Comparison of ENCODE assay signal across 23 cellular contexts in genomic region chr9:19564396-19565061, GRCh38.
DNase-seq lines count a peak whose midpoint lies in the region; ATAC-seq, FAIRE-seq and TF ChIP-seq lines count a peak whose summit lies in the region.
"Had no signal": no experiment of that assay in that cellular context is flagged by ENCODE, and none has a peak within 500 bp of the region (broad histone marks: within the 10 kb centered on the region; RNA-seq: fewer than 3 reads in every experiment).

No MANE protein-coding gene starts in this region.

- H3F3A ChIP-seq in PC-3 (ENCODE audit: low read length, unreplicated experiment): no peaks in the 10 kb centered on the region

- POLR2A ChIA-PET in H1 (lab: Charles Lee; ENCODE audit: partially characterized antibody) (no interaction called here), PC-3 (lab: Charles Lee; ENCODE audit: unreplicated experiment) (no interaction called here)

- H2AFZ ChIP-seq in H1 (ENCODE audit: low read length): no peak overlapping the region
- H2AFZ ChIP-seq in PC-3 (ENCODE audit: low read length): no peak overlapping the region
- H2AFZ ChIP-seq: GM23248 had no signal

- H4K91ac ChIP-seq in H1 (replicated peaks; ENCODE audit: insufficient read length, low read length): no peak overlapping the region

- H3K4me1 ChIP-seq in H1 (replicated peaks in 1 of 4; ENCODE audit: control insufficient read depth in 3 of 4, insufficient read depth in 4 of 4, low read length in 3 of 4): no peaks in the 10 kb centered on the region; a peak in 1 of 7 replicates
- H3K4me1 ChIP-seq in PC-3 (ENCODE audit: insufficient read depth, low read length): no peaks in the 10 kb centered on the region
- H3K4me1 ChIP-seq in mesendoderm (ENCODE audit: control insufficient read depth, low read depth, low read length): no peaks in the 10 kb centered on the region
- H3K4me1 ChIP-seq: A549, BE2C, HAP-1 had no signal

- H2BK120ac ChIP-seq in H1 (replicated peaks; ENCODE audit: low read depth, low read length): no peak overlapping the region
- H2BK120ac ChIP-seq in mesendoderm (ENCODE audit: low read depth, low read length): no peak overlapping the region

- no peak for TF ChIP-seq POLR2A in H1 (IDR thresholded peaks at IDR 0.05; ENCODE audit: control extremely low read depth in 1 of 2, low read depth in 2 of 2, low read length in 2 of 2)

- no peaks in the 10 kb centered on the region for H4K20me1 ChIP-seq in H1 (replicated peaks in 1 of 2; ENCODE audit: control insufficient read depth in 1 of 2, insufficient read depth in 2 of 2, low read length in 2 of 2)
- no peaks in the 10 kb centered on the region for H4K20me1 ChIP-seq in PC-3 (ENCODE audit: low read length)
- H4K20me1 ChIP-seq: BLaER1 treated with 17β-estradiol and CSF1 and Interleukin-3, amounts not matched to agents 10 nM and 100 nM had no signal

- no peaks in the 10 kb centered on the region for H3K23me2 ChIP-seq in H1 (ENCODE audit: low read depth, low read length)

- no peaks in the 10 kb centered on the region for H3K27me3 ChIP-seq in H1 (replicated peaks in 1 of 4; ENCODE audit: control insufficient read depth in 3 of 4, extremely low read depth in 1 of 4, insufficient read depth in 3 of 4, low read length in 3 of 4)
- peaks cover 4% of the 10 kb centered on the region; the same call in 1 of the 2 replicates for H3K27me3 ChIP-seq in PC-3 (ENCODE audit: low read length)
- no peaks in the 10 kb centered on the region for H3K27me3 ChIP-seq in mesendoderm (ENCODE audit: insufficient read depth, low read length, poor library complexity)
- H3K27me3 ChIP-seq: BE2C; BLaER1 treated with 17β-estradiol and CSF1 and Interleukin-3, amounts not matched to agents 10 nM and 100 nM had no signal

- no peaks in the 10 kb centered on the region for H3K79me2 ChIP-seq in H1 (ENCODE audit: control insufficient read depth in 1 of 2, insufficient read depth in 2 of 2, low read length in 2 of 2)
- no peaks in the 10 kb centered on the region for H3K79me2 ChIP-seq in PC-3 (ENCODE audit: low read length)
- H3K79me2 ChIP-seq in mesendoderm (ENCODE audit: control insufficient read depth, insufficient read depth, low read length): no peaks in the 10 kb centered on the region

- H4K8ac ChIP-seq in H1 (ENCODE audit: extremely low read depth, insufficient read depth, low read length) (no peak overlapping the region), mesendoderm (ENCODE audit: low read depth, low read length) (no peak overlapping the region)

- H3K9me3 ChIP-seq in SK-N-MC (ENCODE audit: low read depth, low read length) (no peaks in the 10 kb centered on the region), H1 (ENCODE audit: insufficient read depth in 2 of 2, low read depth in 1 of 2, low read length in 1 of 2) (no peaks in the 10 kb centered on the region), PC-3 (ENCODE audit: low read length) (no peaks in the 10 kb centered on the region)
- H3K9me3 ChIP-seq: A549, BE2C, HAP-1 had no signal

- H3K4ac ChIP-seq in H1 (replicated peaks; ENCODE audit: insufficient read length, low read depth, low read length) (peak overlapping the region; percentile 96), mesendoderm (ENCODE audit: low read depth, low read length) (no peak overlapping the region)

- H3K23ac ChIP-seq in H1 (ENCODE audit: insufficient read length) (no peak overlapping the region), mesendoderm (ENCODE audit: low read length) (no peak overlapping the region)

- H3K27ac ChIP-seq in SK-N-MC (peak overlapping the region; percentile 95), caudate nucleus (ENCODE audit: low read depth, low read length) (peak overlapping the region; percentile 76), H1 (ENCODE audit: low read depth, low read length) (no peak overlapping the region), PC-3 (ENCODE audit: low read length) (no peak overlapping the region), mesendoderm (ENCODE audit: low read depth, low read length) (no peak overlapping the region)
- H3K27ac ChIP-seq: A549; BLaER1 treated with 17β-estradiol and CSF1 and Interleukin-3, amounts not matched to agents 10 nM and 100 nM; GM23248 had no signal

- no peak overlapping the region for H2AK5ac ChIP-seq in H1 (ENCODE audit: low read depth, low read length)
- no peak overlapping the region for H2AK5ac ChIP-seq in mesendoderm (ENCODE audit: low read length)

- no peak overlapping the region for H2BK20ac ChIP-seq in H1 (ENCODE audit: low read length)

- ATAC-seq in PC-3: no peak
- ATAC-seq: A549 had no signal

- FAIRE-seq in H1 (lab: Jason Lieb, UNC): no peak
- FAIRE-seq: A549, G401.6, GM12892 had no signal

- no peak for TF ChIP-seq EP300 in H1 (IDR thresholded peaks at IDR 0.05; ENCODE audit: borderline replicate concordance in 1 of 2, low read depth in 2 of 2, low read length in 2 of 2)

- TF ChIP-seq CTCF in H1 (IDR thresholded peaks at IDR 0.05; ENCODE audit: control extremely low read depth in 1 of 3, insufficient read depth in 1 of 3, low read depth in 1 of 3, low read length in 3 of 3) (no peak), PC-3 (conservative IDR thresholded peaks at IDR 0.05; ENCODE audit: low read depth, low read length) (no peak)

- H3K56ac ChIP-seq in H1 (replicated peaks; ENCODE audit: insufficient read length, low read depth, low read length): no peak overlapping the region
- H3K56ac ChIP-seq in mesendoderm (ENCODE audit: low read length): no peak overlapping the region

- H3K79me1 ChIP-seq in H1 (ENCODE audit: low read depth, low read length) (no peaks in the 10 kb centered on the region), mesendoderm (ENCODE audit: low read length) (no peaks in the 10 kb centered on the region)

- BruUV-seq in PC-3 (replicated peaks; lab: Mats Ljungman, UMichigan): no TSS peak

- H3K14ac ChIP-seq in H1 (ENCODE audit: insufficient read length): no peak overlapping the region

- TF ChIP-seq RAD21 in H1 (IDR thresholded peaks at IDR 0.05 in 1 of 2, conservative IDR thresholded peaks at IDR 0.05 in 1 of 2; ENCODE audit: low read depth in 2 of 2, low read length in 2 of 2): no peak

- H3K36me3 ChIP-seq in SK-N-MC (ENCODE audit: insufficient read depth, low read length) (no peaks in the 10 kb centered on the region), H1 (ENCODE audit: control insufficient read depth in 2 of 4, insufficient read depth in 4 of 4, low read length in 3 of 4) (no peaks in the 10 kb centered on the region), PC-3 (ENCODE audit: low read depth, low read length) (no peaks in the 10 kb centered on the region), mesendoderm (ENCODE audit: control insufficient read depth, insufficient read depth, low read length) (no peaks in the 10 kb centered on the region)
- H3K36me3 ChIP-seq: BE2C; BLaER1 treated with 17β-estradiol and CSF1 and Interleukin-3, amounts not matched to agents 10 nM and 100 nM; HAP-1 had no signal

- H2BK5ac ChIP-seq in H1 (ENCODE audit: low read depth, low read length) (no peak overlapping the region), mesendoderm (ENCODE audit: low read length) (no peak overlapping the region)

- H3K4me2 ChIP-seq in H1 (ENCODE audit: insufficient read depth in 1 of 2, low read depth in 2 of 2, low read length in 2 of 2) (no peak overlapping the region), PC-3 (ENCODE audit: low read length) (no peak overlapping the region), mesendoderm (ENCODE audit: low read length) (no peak overlapping the region)
- H3K4me2 ChIP-seq: A549; BLaER1 treated with 17β-estradiol and CSF1 and Interleukin-3, amounts not matched to agents 10 nM and 100 nM had no signal

- DNase-seq in SK-N-MC (ENCODE audit: low read depth, low spot score): no peak
- DNase-seq in caudate nucleus (lab: John Stamatoyannopoulos, UW): peak in 13 of 61 donors; percentile 15 to 83 (median 28)
- no peak for DNase-seq in H1 (ENCODE audit: low read depth in 1 of 2, low spot score in 2 of 2)
- peak; percentile 74 for DNase-seq in putamen (ENCODE audit: low spot score)
- DNase-seq in amygdala (lab: John Stamatoyannopoulos, UW): no peak
- no peak for DNase-seq in PC-3
- DNase-seq in mesendoderm: no peak
- DNase-seq in DMS153 treated with DMSO at 0.1 percent for 48 hours (lab: John Stamatoyannopoulos, UW; ENCODE audit: unreplicated experiment): no peak
- DNase-seq: 8988T; ACHN; AML-193; BE2C; Calu3; CD4-positive, alpha-beta T cell; COR-L47; DND-41; GM23248; HFFc6 had no signal

- no peak overlapping the region for H2BK12ac ChIP-seq in H1 (ENCODE audit: low read depth, low read length)

- CTCF ChIA-PET in H1 (lab: Charles Lee; ENCODE audit: partially characterized antibody): interaction anchor here (0.7 to 2.0 kb wide), 5 partner anchors 12 to 1551 kb away, joined by 3 to 7 read pairs (median 3); no protein-coding TSS in a partner anchor
- CTCF ChIA-PET in PC-3 (lab: Charles Lee): no interaction called here

- H3K18ac ChIP-seq in H1 (ENCODE audit: extremely low read depth, low read length): no peak overlapping the region
- H3K18ac ChIP-seq in mesendoderm (ENCODE audit: low read length): no peak overlapping the region

- H3K4me3 ChIP-seq in SK-N-MC (peak overlapping the region; percentile 51), H1 (ENCODE audit: extremely low read depth in 1 of 4, insufficient read depth in 2 of 4, low read depth in 3 of 4, low read length in 4 of 4) (no peak overlapping the region), PC-3 (ENCODE audit: low read length) (no peak overlapping the region), mesendoderm (ENCODE audit: low read length) (no peak overlapping the region)
- H3K4me3 ChIP-seq: A549; BLaER1 treated with 17β-estradiol and CSF1 and Interleukin-3, amounts not matched to agents 10 nM and 100 nM; GM23248; HAP-1 had no signal

- H4K5ac ChIP-seq in H1 (ENCODE audit: insufficient read length, low read depth, low read length) (no peak overlapping the region), mesendoderm (ENCODE audit: low read length) (no peak overlapping the region)

- H3K9ac ChIP-seq in SK-N-MC (ENCODE audit: insufficient read length) (no peak overlapping the region), H1 (replicated peaks in 1 of 4; ENCODE audit: extremely low read depth in 1 of 4, low read depth in 3 of 4, low read length in 3 of 4) (no peak overlapping the region), PC-3 (ENCODE audit: low read length) (no peak overlapping the region), mesendoderm (ENCODE audit: low read length) (no peak overlapping the region)
- H3K9ac ChIP-seq: BLaER1 treated with 17β-estradiol and CSF1 and Interleukin-3, amounts not matched to agents 10 nM and 100 nM; GM23248 had no signal

- no peaks in the 10 kb centered on the region for H3K9me2 ChIP-seq in PC-3 (replicated peaks; ENCODE audit: low read length)

- 80% methylated on average over 3 of the region's 3 CpGs; no CpG with 5 or more reads in 1 of the 2 experiments for WGBS in H1 (ENCODE audit: extremely low coverage in 1 of 2, insufficient coverage in 1 of 2, insufficient read length in 1 of 2, insufficient replicate concordance in 2 of 2, low coverage in 1 of 2, low lambda C conversion rate in 2 of 2, missing lambda C conversion rate in 1 of 2), 2 experiments
- WGBS in mesendoderm (ENCODE audit: extremely low coverage, insufficient coverage, low lambda C conversion rate): no CpG with 5 or more reads among the region's 3 CpGs

- intact Hi-C loops in PC-3 (cut with micrococcal nuclease): no loop called here

- no peak overlapping the region for H2BK15ac ChIP-seq in H1 (ENCODE audit: low read length)
- H2BK15ac ChIP-seq in mesendoderm (replicated peaks; ENCODE audit: low read depth): no peak overlapping the region

TF ChIP-seq in H1, 55 proteins besides CTCF, POLR2A, EP300 and RAD21 (continues in another document):
- no peak for TF ChIP-seq SP1 (IDR thresholded peaks at IDR 0.05; ENCODE audit: low read depth, low read length)

Comparison
In these comparisons a context has a peak if more than half of its experiments do, and no peak if none do; other contexts are left out.
1. H3K27ac ChIP-seq: peak in SK-N-MC (single experiment) and caudate nucleus (single experiment); none in H1 (single experiment), PC-3 (single experiment) and mesendoderm (single experiment).